In genomic region chr7:33053716-33054115, GRCh38 we compare ENCODE assay signal across 18 cellular contexts. TPM values are rescaled to one million over a fixed set of nuclear protein-coding genes. Genes with fewer than 3 reads are reported as not detected.
A peak's percentile ranks its signal among the peaks of the same experiment; 100 is the strongest.
DNase-seq lines count a peak whose midpoint lies in the region; TF ChIP-seq lines count a peak whose summit lies in the region.
"Had no signal": no experiment of that assay in that cellular context is flagged by ENCODE, and none has a peak within 500 bp of the region (broad histone marks: within the 10 kb centered on the region; RNA-seq: fewer than 3 reads in every experiment).

No MANE protein-coding gene starts in this region.

- H2AFZ ChIP-seq in OCI-LY7 (ENCODE audit: low read length) (no peak overlapping the region), osteoblast (ENCODE audit: low read length) (no peak overlapping the region)

- CTCF ChIA-PET in activated CD4-positive, alpha-beta T cell treated with anti-CD3 and anti-CD28 coated beads, Interleukin-2, amount 10 ng/mL, durations not matched to agents 7 days and 5 days (lab: Charles Lee), result interaction anchor here (0.6 to 2.8 kb wide), 5 partner anchors 9 to 207 kb away, joined by 4 to 16 read pairs (median 4); partner anchors contain the start of genes NT5C3A and RP9
- CTCF ChIA-PET in OCI-LY7 (lab: Charles Lee; ENCODE audit: unreplicated experiment), result no interaction called here

- no TSS peak for BruUV-seq in OCI-LY7 (replicated peaks; lab: Mats Ljungman, UMichigan)

- POLR2A ChIA-PET in activated CD4-positive, alpha-beta T cell treated with anti-CD3 and anti-CD28 coated beads, Interleukin-2, amount 10 ng/mL, durations not matched to agents 7 days and 5 days (lab: Charles Lee), result no interaction called here
- POLR2A ChIA-PET in OCI-LY7 (lab: Charles Lee), result interaction anchor here (0.6 to 3.8 kb wide), 12 partner anchors 9 to 162 kb away, joined by 3 to 23 read pairs (median 5); partner anchors contain the start of genes KBTBD2, NT5C3A and RP9

- H3K27ac ChIP-seq in OCI-LY7 (ENCODE audit: low read depth, low read length, poor library complexity, severe bottlenecking) (peak overlapping the region; percentile 78), osteoblast (ENCODE audit: low read depth, low read length) (peak overlapping the region; percentile 24)
- H3K27ac ChIP-seq: dorsolateral prefrontal cortex had no signal

- no peaks in the 10 kb centered on the region for H3K27me3 ChIP-seq in osteoblast (ENCODE audit: insufficient read depth, low read length)
- H3K27me3 ChIP-seq: dorsolateral prefrontal cortex had no signal

- peak overlapping the region; percentile 83 for H3K4me2 ChIP-seq in OCI-LY7 (ENCODE audit: low read length)
- H3K4me2 ChIP-seq in osteoblast (ENCODE audit: insufficient read depth, low read length), result no peak overlapping the region
- H3K4me2 ChIP-seq: smooth muscle cell had no signal

- H3K4me3 Mint-ChIP-seq in activated CD4-positive, alpha-beta T cell treated with anti-CD3 and anti-CD28 coated beads, Interleukin-2, amount 10 ng/mL, durations not matched to agents 7 days and 5 days, result no peak overlapping the region
- peak overlapping the region; percentile 25 for H3K4me3 Mint-ChIP-seq in activated naive CD8-positive, alpha-beta T cell
- H3K4me3 Mint-ChIP-seq: brain had no signal

- peaks cover 28% of the 10 kb centered on the region; the same call in 1 of the 2 replicates for H4K20me1 ChIP-seq in OCI-LY7 (ENCODE audit: insufficient read depth, low read length)
- H4K20me1 ChIP-seq in osteoblast (ENCODE audit: insufficient read depth, low read length), result peaks cover 7% of the 10 kb centered on the region

- no peaks in the 10 kb centered on the region for H3K9me2 ChIP-seq in OCI-LY7 (ENCODE audit: insufficient read depth, low read length)

- no peaks in the 10 kb centered on the region for H3K9me3 Mint-ChIP-seq in activated CD4-positive, alpha-beta T cell treated with anti-CD3 and anti-CD28 coated beads, Interleukin-2, amount 10 ng/mL, durations not matched to agents 7 days and 5 days
- H3K9me3 Mint-ChIP-seq in activated naive CD8-positive, alpha-beta T cell (ENCODE audit: low read depth), result no peaks in the 10 kb centered on the region

- H3K36me3 ChIP-seq in OCI-LY7 (ENCODE audit: insufficient read depth, low read length) (peaks cover 43% of the 10 kb centered on the region), osteoblast (ENCODE audit: insufficient read depth, low read length) (no peaks in the 10 kb centered on the region)

- H3K27me3 Mint-ChIP-seq in activated CD4-positive, alpha-beta T cell treated with anti-CD3 and anti-CD28 coated beads, Interleukin-2, amount 10 ng/mL, durations not matched to agents 7 days and 5 days, result no peaks in the 10 kb centered on the region
- H3K27me3 Mint-ChIP-seq in activated naive CD8-positive, alpha-beta T cell, result no peaks in the 10 kb centered on the region
- H3K27me3 Mint-ChIP-seq: brain had no signal

- H3K79me2 ChIP-seq in OCI-LY7 (ENCODE audit: insufficient read depth, low read depth, low read length) (peaks cover 100% of the 10 kb centered on the region), osteoblast (ENCODE audit: insufficient read depth, low read length) (peaks cover 90% of the 10 kb centered on the region)

- no peaks in the 10 kb centered on the region; the same call in 1 of the 2 replicates for H3K9me3 ChIP-seq in OCI-LY7 (ENCODE audit: low read length)
- H3K9me3 ChIP-seq in osteoblast (ENCODE audit: low read depth, low read length), result no peaks in the 10 kb centered on the region
- H3K9me3 ChIP-seq: Caco-2 had no signal

- intact Hi-C loops in OCI-LY7 (cut with micrococcal nuclease; ENCODE audit: unreplicated experiment), result no loop called here

- peaks cover 64% of the 10 kb centered on the region for H3K4me1 ChIP-seq in OCI-LY7 (ENCODE audit: insufficient read depth, low read length, poor library complexity, severe bottlenecking)
- H3K4me1 ChIP-seq in osteoblast (ENCODE audit: insufficient read depth, low read length), result peaks cover 2% of the 10 kb centered on the region
- H3K4me1 ChIP-seq: Caco-2 had no signal

- H3K36me3 Mint-ChIP-seq in activated CD4-positive, alpha-beta T cell treated with anti-CD3 and anti-CD28 coated beads, Interleukin-2, amount 10 ng/mL, durations not matched to agents 7 days and 5 days (ENCODE audit: low read depth), result peaks cover 10% of the 10 kb centered on the region
- peaks cover 5% of the 10 kb centered on the region for H3K36me3 Mint-ChIP-seq in activated naive CD8-positive, alpha-beta T cell

- peak overlapping the region; percentile 80 for H3K27ac Mint-ChIP-seq in activated CD4-positive, alpha-beta T cell treated with anti-CD3 and anti-CD28 coated beads, Interleukin-2, amount 10 ng/mL, durations not matched to agents 7 days and 5 days
- H3K27ac Mint-ChIP-seq in activated naive CD8-positive, alpha-beta T cell, result peak overlapping the region; percentile 83
- H3K27ac Mint-ChIP-seq: brain had no signal

- peaks cover 59% of the 10 kb centered on the region for H3K4me1 Mint-ChIP-seq in activated CD4-positive, alpha-beta T cell treated with anti-CD3 and anti-CD28 coated beads, Interleukin-2, amount 10 ng/mL, durations not matched to agents 7 days and 5 days
- H3K4me1 Mint-ChIP-seq in activated naive CD8-positive, alpha-beta T cell (ENCODE audit: low read depth), result peaks cover 62% of the 10 kb centered on the region

- DNase-seq in activated CD4-positive, alpha-beta T cell treated with anti-CD3 and anti-CD28 coated beads, Interleukin-2, amount 10 ng/mL, durations not matched to agents 7 days and 5 days, result no peak
- no peak for DNase-seq in activated CD4-positive, alpha-beta T cell treated with anti-CD3 and anti-CD28 coated beads for 1 hour
- DNase-seq in OCI-LY7 (ENCODE audit: low spot score), result no peak
- no peak for DNase-seq in osteoblast (ENCODE audit: insufficient read length, low spot score, missing footprints)
- DNase-seq in activated CD4-positive, CD25-positive, alpha-beta regulatory T cell treated with anti-CD3 and anti-CD28 coated beads, Interleukin-2, amount 50 U/mL, for 72 hours, result no peak
- no peak for DNase-seq in UCSD-AML1 (lab: John Stamatoyannopoulos, UW; ENCODE audit: unreplicated experiment)
- no peak for DNase-seq in NCI-H146 treated with DMSO at 0.1 percent for 48 hours (lab: John Stamatoyannopoulos, UW; ENCODE audit: unreplicated experiment)
- DNase-seq: activated effector memory CD4-positive, alpha-beta T cell treated with Interleukin-2 at 50 U/mL for 16 hours; Caco-2; dorsolateral prefrontal cortex; hippocampal formation; left cardiac atrium; NCI-H2029; NCI-H69; posterior cingulate gyrus had no signal

- no peak for TF ChIP-seq CTCF in OCI-LY7 (conservative IDR thresholded peaks at IDR 0.05; ENCODE audit: low read length)
- TF ChIP-seq CTCF in osteoblast (IDR thresholded peaks at IDR 0.05; ENCODE audit: extremely low read depth, low read depth, low read length), result no peak

- H3K4me3 ChIP-seq in OCI-LY7 (ENCODE audit: low read depth, low read length, poor library complexity, severe bottlenecking), result peak overlapping the region; percentile 1
- H3K4me3 ChIP-seq in osteoblast (ENCODE audit: insufficient read depth, low read length), result no peak overlapping the region
- H3K4me3 ChIP-seq: dorsolateral prefrontal cortex, smooth muscle cell had no signal

RNA-seq across cellular contexts. Expression of gene NT5C3A, which starts 8.9 kb away (rescaled TPM):
- total RNA-seq in activated CD4-positive, alpha-beta T cell treated with anti-CD3 and anti-CD28 coated beads, Interleukin-2, amount 10 ng/mL, durations not matched to agents 7 days and 5 days, result 10 to 100 TPM; 55.2 to 64.5 TPM
- 34.7 and 37.1 TPM in 2 replicates for total RNA-seq in OCI-LY7 (2014; rRNA removed; shearing (Covaris generic))
- total RNA-seq in OCI-LY7 (2022) (55.3 and 62.4 TPM in 2 replicates), osteoblast (24.2 and 25.0 TPM in 2 replicates)

RNA-seq across cellular contexts. Expression of gene RP9, which starts 55.5 kb away (rescaled TPM):
- total RNA-seq in activated CD4-positive, alpha-beta T cell treated with anti-CD3 and anti-CD28 coated beads, Interleukin-2, amount 10 ng/mL, durations not matched to agents 7 days and 5 days, result 10 to 100 TPM; 10.8 to 13.2 TPM
- 21.8 and 22.0 TPM in 2 replicates for total RNA-seq in OCI-LY7 (2014; rRNA removed; shearing (Covaris generic))
- total RNA-seq in OCI-LY7 (2022) (23.3 and 24.1 TPM in 2 replicates), osteoblast (6.5 and 10.3 TPM in 2 replicates)
